In the genomic region with DNA sequence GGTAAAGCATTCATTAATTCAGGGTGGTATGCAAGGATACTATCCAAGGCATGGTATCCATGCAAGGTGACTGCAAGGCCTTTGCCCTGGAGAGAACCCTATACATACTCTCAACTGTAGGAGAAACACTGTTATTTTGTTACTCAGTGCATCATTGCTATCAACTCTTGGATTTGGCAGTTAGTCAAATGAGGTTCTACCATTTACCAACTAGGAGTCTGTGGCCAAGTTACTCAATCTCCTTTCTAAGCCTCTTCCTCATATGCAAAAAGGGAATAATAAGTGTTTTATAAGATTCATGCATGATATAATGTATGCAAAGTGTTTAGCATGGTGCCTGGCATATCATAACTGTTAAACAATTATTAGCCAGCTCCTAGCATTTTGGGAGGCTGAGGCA, we compare ENCODE assay signal across 13 cellular contexts. TPM values are rescaled to one million over a fixed set of nuclear protein-coding genes. Genes with fewer than 3 reads are reported as not detected.
DNase-seq lines count a peak whose midpoint lies in the region; ATAC-seq and TF ChIP-seq lines count a peak whose summit lies in the region.
"Had no signal": no experiment of that assay in that cellular context is flagged by ENCODE, and none has a peak within 500 bp of the region (broad histone marks: within the 10 kb centered on the region; RNA-seq: fewer than 3 reads in every experiment).

No MANE protein-coding gene starts in this region.

- peak overlapping the region; percentile 61 for H3K4me3 ChIP-seq in fibroblast of the aortic adventitia (ENCODE audit: low read depth, low read length)

- no peak for ATAC-seq in GM18511 (IDR thresholded peaks at IDR 0.05; ENCODE audit: unreplicated experiment)
- ATAC-seq: activated CD8-positive, alpha-beta T cell treated with anti-CD3 and anti-CD28 coated beads for 36 hours had no signal

- DNase-seq in AML-193 (lab: John Stamatoyannopoulos, UW) = peak; percentile 17 to 22
- DNase-seq in NOMO-1 treated with DMSO at 0.1 percent for 48 hours (lab: John Stamatoyannopoulos, UW; ENCODE audit: unreplicated experiment) = peak; percentile 30
- DNase-seq in fibroblast of the aortic adventitia (ENCODE audit: low read depth) = peak; percentile 62
- no peak for DNase-seq in dedifferentiated amniotic fluid mesenchymal stem cell (ENCODE audit: extremely low spot score)
- DNase-seq in dermis blood vessel endothelial cell = no peak
- DNase-seq: activated CD8-positive, alpha-beta T cell treated with anti-CD3 and anti-CD28 coated beads for 36 hours; effector CD8-positive, alpha-beta T cell; kidney; NCI-H1436; NCI-H510A; stimulated activated naive CD4-positive, alpha-beta T cell treated with Interleukin-2 at 50 U/mL for 16 hours; T1000 had no signal

- no peak for TF ChIP-seq CTCF in fibroblast of the aortic adventitia (IDR thresholded peaks at IDR 0.05; ENCODE audit: insufficient read depth, low read length)

RNA-seq across cellular contexts. Expression of gene PCDHGC3, which starts 4.0 kb away (rescaled TPM):
- total RNA-seq in fibroblast of the aortic adventitia (ENCODE audit: low replicate concordance) (53.7 and 97.7 TPM in 2 replicates), dermis blood vessel endothelial cell (19.4 and 25.1 TPM in 2 replicates)
- total RNA-seq: activated CD8-positive, alpha-beta T cell treated with anti-CD3 and anti-CD28 coated beads for 36 hours had no signal

RNA-seq across cellular contexts. Expression of gene PCDHGC4, which starts 5.1 kb away (rescaled TPM):
- total RNA-seq in fibroblast of the aortic adventitia (ENCODE audit: low replicate concordance) = 2.5 and 5.2 TPM in 2 replicates
- total RNA-seq in dermis blood vessel endothelial cell = 1.2 and 1.5 TPM in 2 replicates
- total RNA-seq: activated CD8-positive, alpha-beta T cell treated with anti-CD3 and anti-CD28 coated beads for 36 hours had no signal

RNA-seq across cellular contexts. Expression of gene PCDHGC5, which starts 9.1 kb away (rescaled TPM):
- total RNA-seq in fibroblast of the aortic adventitia (ENCODE audit: low replicate concordance) (7.0 and 10.5 TPM in 2 replicates), dermis blood vessel endothelial cell (0.56 and 1.5 TPM in 2 replicates)
- total RNA-seq: activated CD8-positive, alpha-beta T cell treated with anti-CD3 and anti-CD28 coated beads for 36 hours had no signal

RNA-seq across cellular contexts. Expression of gene PCDHGA12, which starts 49.5 kb away (rescaled TPM):
- total RNA-seq in fibroblast of the aortic adventitia (ENCODE audit: low replicate concordance) (39.7 and 50.5 TPM in 2 replicates), dermis blood vessel endothelial cell (4.1 and 4.6 TPM in 2 replicates)
- total RNA-seq: activated CD8-positive, alpha-beta T cell treated with anti-CD3 and anti-CD28 coated beads for 36 hours had no signal

RNA-seq across cellular contexts. Expression of gene PCDHGA11, which starts 58.9 kb away (rescaled TPM):
- total RNA-seq in fibroblast of the aortic adventitia (ENCODE audit: low replicate concordance) = 7.6 and 17.8 TPM in 2 replicates
- total RNA-seq in dermis blood vessel endothelial cell = 6.8 and 10.6 TPM in 2 replicates
- total RNA-seq: activated CD8-positive, alpha-beta T cell treated with anti-CD3 and anti-CD28 coated beads for 36 hours had no signal

Comparison
In these comparisons a context has a peak if more than half of its experiments do, and no peak if none do; other contexts are left out.
1. DNase-seq: peak in AML-193 (2 of 2), NOMO-1 treated with DMSO at 0.1 percent for 48 hours (single experiment) and fibroblast of the aortic adventitia (single experiment); none in dedifferentiated amniotic fluid mesenchymal stem cell (single experiment) and dermis blood vessel endothelial cell (single experiment).